In genomic region chr14:34227834-34228662, GRCh38 we compare ENCODE assay signal across 7 cellular contexts.
DNase-seq lines count a peak whose midpoint lies in the region; TF ChIP-seq lines count a peak whose summit lies in the region.

No MANE protein-coding gene starts in this region.

- POLR2A ChIA-PET in HEK293 (lab: Yijun Ruan, JAX): no interaction called here

- H3K9me3 Mint-ChIP-seq in T-helper 1 cell treated with Interleukin-12 subunit alpha and Interleukin-12 subunit beta and Interleukin-4 antibody, amounts not matched to agents 30 μg/mL and 1 μg/mL, for 36 hours: no peaks in the 10 kb centered on the region

- no peaks in the 10 kb centered on the region for H3K36me3 ChIP-seq in HEK293 (ENCODE audit: control insufficient read depth in 2 of 2, insufficient read depth in 1 of 2, low read length in 2 of 2)
- H3K36me3 ChIP-seq in ascending aorta: no peaks in the 10 kb centered on the region
- no peaks in the 10 kb centered on the region for H3K36me3 ChIP-seq in skeletal muscle tissue (ENCODE audit: control insufficient read depth in 3 of 3, insufficient read depth in 3 of 3, low read length in 3 of 3)

- H3K27me3 ChIP-seq in ascending aorta: no peaks in the 10 kb centered on the region
- H3K27me3 ChIP-seq in skeletal muscle tissue (ENCODE audit: control insufficient read depth in 3 of 3, insufficient read depth in 3 of 3, low read length in 3 of 3): no peaks in the 10 kb centered on the region

- H3K4me3 Mint-ChIP-seq in T-helper 1 cell treated with Interleukin-12 subunit alpha and Interleukin-12 subunit beta and Interleukin-4 antibody, amounts not matched to agents 30 μg/mL and 1 μg/mL, for 36 hours: peak overlapping the region; percentile 10

- peaks cover 16% of the 10 kb centered on the region for H3K27me3 Mint-ChIP-seq in T-helper 1 cell treated with Interleukin-12 subunit alpha and Interleukin-12 subunit beta and Interleukin-4 antibody, amounts not matched to agents 30 μg/mL and 1 μg/mL, for 36 hours (ENCODE audit: low read depth)

- H3K9me3 ChIP-seq in HEK293 (ENCODE audit: control insufficient read depth, insufficient read depth, low read depth, low read length) (no peaks in the 10 kb centered on the region), ascending aorta (no peaks in the 10 kb centered on the region), skeletal muscle tissue (ENCODE audit: control insufficient read depth in 3 of 3, low read length in 3 of 3) (no peaks in the 10 kb centered on the region)

- no peak overlapping the region for H3K4me3 ChIP-seq in HEK293 (ENCODE audit: low read depth, low read length)
- peak overlapping the region in 1 of 2 donors; percentile 50 for H3K4me3 ChIP-seq in ascending aorta
- H3K4me3 ChIP-seq in skeletal muscle tissue (ENCODE audit: low read length in 3 of 3): peak overlapping the region in 2 of 3 donors; percentile 46 to 59

- H3K4me1 ChIP-seq in HEK293 (ENCODE audit: control insufficient read depth, insufficient read depth, low read length) (no peaks in the 10 kb centered on the region), ascending aorta (no peaks in the 10 kb centered on the region), skeletal muscle tissue (ENCODE audit: control insufficient read depth in 3 of 3, insufficient read depth in 3 of 3, low read length in 3 of 3) (peaks cover 3 to 9% (median 4%) of the 10 kb centered on the region in 3 donors)

- peak; percentile 84 for TF ChIP-seq CTCF in GM12872 (IDR thresholded peaks at IDR 0.05; ENCODE audit: insufficient read depth, low read depth, low read length)
- TF ChIP-seq CTCF in HEK293 (tag by site-specific recombination; IDR thresholded peaks at IDR 0.05): peak; percentile 53
- peak; percentile 56 to 79 (median 74) for TF ChIP-seq CTCF in ascending aorta (IDR thresholded peaks at IDR 0.05)

- H3K27ac ChIP-seq in HEK293 (ENCODE audit: extremely low read depth, low read depth, low read length): no peak overlapping the region
- no peak overlapping the region for H3K27ac ChIP-seq in ascending aorta
- H3K27ac ChIP-seq in skeletal muscle tissue (ENCODE audit: low read depth, low read length): no peak overlapping the region

- DNase-seq in NAMALWA (ENCODE audit: low spot score) (peak; percentile 41), ascending aorta (ENCODE audit: low spot score in 2 of 2) (peak in 1 of 2 donors; percentile 68), hippocampal formation (lab: John Stamatoyannopoulos, UW) (peak; percentile 59 to 60)

- peak overlapping the region in 2 of 3 donors; percentile 63 to 81 for H3K9ac ChIP-seq in skeletal muscle tissue (ENCODE audit: low read depth in 1 of 3, low read length in 3 of 3)

- H3K36me3 Mint-ChIP-seq in T-helper 1 cell treated with Interleukin-12 subunit alpha and Interleukin-12 subunit beta and Interleukin-4 antibody, amounts not matched to agents 30 μg/mL and 1 μg/mL, for 36 hours (ENCODE audit: low read depth): no peaks in the 10 kb centered on the region

- H3K4me1 Mint-ChIP-seq in T-helper 1 cell treated with Interleukin-12 subunit alpha and Interleukin-12 subunit beta and Interleukin-4 antibody, amounts not matched to agents 30 μg/mL and 1 μg/mL, for 36 hours (ENCODE audit: low read depth): peaks cover 6% of the 10 kb centered on the region

- intact Hi-C loops in ascending aorta (cut with DNase I): loop anchor here (1.0 to 2.0 kb wide), 2 partner anchors 129 to 389 kb away; no protein-coding TSS in a partner anchor

- H3K27ac Mint-ChIP-seq in T-helper 1 cell treated with Interleukin-12 subunit alpha and Interleukin-12 subunit beta and Interleukin-4 antibody, amounts not matched to agents 30 μg/mL and 1 μg/mL, for 36 hours: no peak overlapping the region

- CTCF ChIA-PET in HEK293 (lab: Yijun Ruan, JAX): interaction anchor here (0.6 to 1.6 kb wide), 23 partner anchors 9 to 1660 kb away, joined by 3 to 6 read pairs (median 3); no protein-coding TSS in a partner anchor

TF ChIP-seq in HEK293, 187 proteins besides CTCF, POLR2A, EP300 and RAD21 (continues in another document):
- TF ChIP-seq, protein P1, sequence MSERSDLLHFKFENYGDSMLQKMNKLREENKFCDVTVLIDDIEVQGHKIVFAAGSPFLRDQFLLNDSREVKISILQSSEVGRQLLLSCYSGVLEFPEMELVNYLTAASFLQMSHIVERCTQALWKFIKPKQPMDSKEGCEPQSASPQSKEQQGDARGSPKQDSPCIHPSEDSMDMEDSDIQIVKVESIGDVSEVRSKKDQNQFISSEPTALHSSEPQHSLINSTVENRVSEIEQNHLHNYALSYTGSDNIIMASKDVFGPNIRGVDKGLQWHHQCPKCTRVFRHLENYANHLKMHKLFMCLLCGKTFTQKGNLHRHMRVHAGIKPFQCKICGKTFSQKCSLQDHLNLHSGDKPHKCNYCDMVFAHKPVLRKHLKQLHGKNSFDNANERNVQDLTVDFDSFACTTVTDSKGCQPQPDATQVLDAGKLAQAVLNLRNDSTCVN (tag by site-specific recombination; optimal IDR thresholded peaks at IDR 0.05): peak; percentile 14
- TF ChIP-seq KLF9 (tag by site-specific recombination; IDR thresholded peaks at IDR 0.05; ENCODE audit: low read depth) (no peak), ZNF362 (tag by site-specific recombination; IDR thresholded peaks at IDR 0.05) (no peak), KLF7 (tag by site-specific recombination; IDR thresholded peaks at IDR 0.05; ENCODE audit: borderline replicate concordance) (no peak), ZFP41 (tag by site-specific recombination; IDR thresholded peaks at IDR 0.05; ENCODE audit: borderline replicate concordance) (no peak), EGR2 (tag by site-specific recombination; IDR thresholded peaks at IDR 0.05; ENCODE audit: low read depth) (no peak), ZNF596 (tag by site-specific recombination; IDR thresholded peaks at IDR 0.05) (no peak), ZBTB20 (tag by site-specific recombination; IDR thresholded peaks at IDR 0.05) (no peak), ZNF654 (tag by site-specific recombination; IDR thresholded peaks at IDR 0.05; ENCODE audit: low read depth) (peak; percentile 84), ZNF37A (tag by site-specific recombination; IDR thresholded peaks at IDR 0.05) (no peak), ZNF341 (tag by site-specific recombination; IDR thresholded peaks at IDR 0.05; ENCODE audit: low read depth) (no peak), ZNF660 (tag by site-specific recombination; IDR thresholded peaks at IDR 0.05) (peak; percentile 36; the same call in 1 of the 2 replicates), ZNF394 (tag by site-specific recombination; IDR thresholded peaks at IDR 0.05; ENCODE audit: borderline replicate concordance) (no peak)
- TF ChIP-seq, protein P2, sequence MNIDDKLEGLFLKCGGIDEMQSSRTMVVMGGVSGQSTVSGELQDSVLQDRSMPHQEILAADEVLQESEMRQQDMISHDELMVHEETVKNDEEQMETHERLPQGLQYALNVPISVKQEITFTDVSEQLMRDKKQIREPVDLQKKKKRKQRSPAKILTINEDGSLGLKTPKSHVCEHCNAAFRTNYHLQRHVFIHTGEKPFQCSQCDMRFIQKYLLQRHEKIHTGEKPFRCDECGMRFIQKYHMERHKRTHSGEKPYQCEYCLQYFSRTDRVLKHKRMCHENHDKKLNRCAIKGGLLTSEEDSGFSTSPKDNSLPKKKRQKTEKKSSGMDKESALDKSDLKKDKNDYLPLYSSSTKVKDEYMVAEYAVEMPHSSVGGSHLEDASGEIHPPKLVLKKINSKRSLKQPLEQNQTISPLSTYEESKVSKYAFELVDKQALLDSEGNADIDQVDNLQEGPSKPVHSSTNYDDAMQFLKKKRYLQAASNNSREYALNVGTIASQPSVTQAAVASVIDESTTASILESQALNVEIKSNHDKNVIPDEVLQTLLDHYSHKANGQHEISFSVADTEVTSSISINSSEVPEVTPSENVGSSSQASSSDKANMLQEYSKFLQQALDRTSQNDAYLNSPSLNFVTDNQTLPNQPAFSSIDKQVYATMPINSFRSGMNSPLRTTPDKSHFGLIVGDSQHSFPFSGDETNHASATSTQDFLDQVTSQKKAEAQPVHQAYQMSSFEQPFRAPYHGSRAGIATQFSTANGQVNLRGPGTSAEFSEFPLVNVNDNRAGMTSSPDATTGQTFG (tag by site-specific recombination; IDR thresholded peaks at IDR 0.05; ENCODE audit: borderline replicate concordance): no peak
- TF ChIP-seq, protein P3, sequence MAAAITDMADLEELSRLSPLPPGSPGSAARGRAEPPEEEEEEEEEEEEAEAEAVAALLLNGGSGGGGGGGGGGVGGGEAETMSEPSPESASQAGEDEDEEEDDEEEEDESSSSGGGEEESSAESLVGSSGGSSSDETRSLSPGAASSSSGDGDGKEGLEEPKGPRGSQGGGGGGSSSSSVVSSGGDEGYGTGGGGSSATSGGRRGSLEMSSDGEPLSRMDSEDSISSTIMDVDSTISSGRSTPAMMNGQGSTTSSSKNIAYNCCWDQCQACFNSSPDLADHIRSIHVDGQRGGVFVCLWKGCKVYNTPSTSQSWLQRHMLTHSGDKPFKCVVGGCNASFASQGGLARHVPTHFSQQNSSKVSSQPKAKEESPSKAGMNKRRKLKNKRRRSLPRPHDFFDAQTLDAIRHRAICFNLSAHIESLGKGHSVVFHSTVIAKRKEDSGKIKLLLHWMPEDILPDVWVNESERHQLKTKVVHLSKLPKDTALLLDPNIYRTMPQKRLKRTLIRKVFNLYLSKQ (tag by site-specific recombination; IDR thresholded peaks at IDR 0.05; ENCODE audit: borderline replicate concordance): no peak
- TF ChIP-seq, protein P4, sequence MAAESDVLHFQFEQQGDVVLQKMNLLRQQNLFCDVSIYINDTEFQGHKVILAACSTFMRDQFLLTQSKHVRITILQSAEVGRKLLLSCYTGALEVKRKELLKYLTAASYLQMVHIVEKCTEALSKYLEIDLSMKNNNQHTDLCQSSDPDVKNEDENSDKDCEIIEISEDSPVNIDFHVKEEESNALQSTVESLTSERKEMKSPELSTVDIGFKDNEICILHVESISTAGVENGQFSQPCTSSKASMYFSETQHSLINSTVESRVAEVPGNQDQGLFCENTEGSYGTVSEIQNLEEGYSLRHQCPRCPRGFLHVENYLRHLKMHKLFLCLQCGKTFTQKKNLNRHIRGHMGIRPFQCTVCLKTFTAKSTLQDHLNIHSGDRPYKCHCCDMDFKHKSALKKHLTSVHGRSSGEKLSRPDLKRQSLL (tag by site-specific recombination; IDR thresholded peaks at IDR 0.05): no peak
